In genomic region chr7:27102578-27103442, GRCh38 we compare ENCODE assay signal across 10 cellular contexts. TPM values are rescaled to one million over a fixed set of nuclear protein-coding genes. Genes with fewer than 3 reads are reported as not detected.
DNase-seq lines count a peak whose midpoint lies in the region; ATAC-seq and TF ChIP-seq lines count a peak whose summit lies in the region.
"Had no signal": no experiment of that assay in that cellular context is flagged by ENCODE, and none has a peak within 500 bp of the region (broad histone marks: within the 10 kb centered on the region; RNA-seq: fewer than 3 reads in every experiment).

Gene HOXA2 (minus strand): TSS chr7:27102683. CDS start chr7:27102500, 183 bp downstream.

- no peak for TF ChIP-seq CTCF in progenitor cell of endocrine pancreas (IDR thresholded peaks at IDR 0.05; ENCODE audit: unreplicated experiment)

- no peak for ATAC-seq in GM19397 (IDR thresholded peaks at IDR 0.05; ENCODE audit: unreplicated experiment)

- peak within 1 kb of the TSS; percentile 26 for H3K27ac Mint-ChIP-seq in activated T-helper 1 cell treated with anti-CD3 and anti-CD28 coated beads, Interleukin-12 subunit alpha, Interleukin-12 subunit beta, Interleukin-2, Interleukin-4 antibody, amounts not matched to agents 30 ng/mL and 10 ng/mL and 1 ng/mL, durations not matched to agents 14 hours and 24 hours and 36 hours
- H3K27ac Mint-ChIP-seq in progenitor cell of endocrine pancreas, result peak within 1 kb of the TSS; percentile 96

- DNase-seq in ELF-1 (ENCODE audit: low read depth, low spot score) (peak; percentile 63), hepatic stellate cell (ENCODE audit: low spot score) (peak; percentile 82), progenitor cell of endocrine pancreas (ENCODE audit: low spot score, unreplicated experiment) (no peak), NCI-H2029 treated with DMSO at 0.1 percent for 48 hours (lab: John Stamatoyannopoulos, UW) (no peak), COLO829 (ENCODE audit: low spot score) (no peak), NCI-H2196 (lab: John Stamatoyannopoulos, UW; ENCODE audit: unreplicated experiment) (no peak)
- no peak for DNase-seq in activated T-helper 1 cell treated with anti-CD3 and anti-CD28 coated beads, Interleukin-12 subunit alpha, Interleukin-12 subunit beta, Interleukin-2, Interleukin-4 antibody, amounts not matched to agents 30 ng/mL and 10 ng/mL and 1 ng/mL, durations not matched to agents 14 hours and 24 hours and 36 hours (ENCODE audit: low spot score)
- DNase-seq: amygdala, DMS79 had no signal

- H3K9me3 Mint-ChIP-seq in activated T-helper 1 cell treated with anti-CD3 and anti-CD28 coated beads, Interleukin-12 subunit alpha, Interleukin-12 subunit beta, Interleukin-2, Interleukin-4 antibody, amounts not matched to agents 30 ng/mL and 10 ng/mL and 1 ng/mL, durations not matched to agents 14 hours and 24 hours and 36 hours, result no peaks in the 10 kb centered on the region
- no peaks in the 10 kb centered on the region for H3K9me3 Mint-ChIP-seq in progenitor cell of endocrine pancreas (ENCODE audit: low read depth)

- intact Hi-C loops in activated T-helper 1 cell treated with anti-CD3 and anti-CD28 coated beads, Interleukin-12 subunit alpha, Interleukin-12 subunit beta, Interleukin-2, Interleukin-4 antibody, amounts not matched to agents 30 ng/mL and 10 ng/mL and 1 ng/mL, durations not matched to agents 14 hours and 24 hours and 36 hours (cut with micrococcal nuclease), result no loop called here

- H3K27me3 Mint-ChIP-seq in activated T-helper 1 cell treated with anti-CD3 and anti-CD28 coated beads, Interleukin-12 subunit alpha, Interleukin-12 subunit beta, Interleukin-2, Interleukin-4 antibody, amounts not matched to agents 30 ng/mL and 10 ng/mL and 1 ng/mL, durations not matched to agents 14 hours and 24 hours and 36 hours (ENCODE audit: insufficient read depth), result peaks cover 65% of the 10 kb centered on the region
- H3K27me3 Mint-ChIP-seq in progenitor cell of endocrine pancreas, result no peaks in the 10 kb centered on the region

- peaks cover 3% of the 10 kb centered on the region for H3K36me3 Mint-ChIP-seq in activated T-helper 1 cell treated with anti-CD3 and anti-CD28 coated beads, Interleukin-12 subunit alpha, Interleukin-12 subunit beta, Interleukin-2, Interleukin-4 antibody, amounts not matched to agents 30 ng/mL and 10 ng/mL and 1 ng/mL, durations not matched to agents 14 hours and 24 hours and 36 hours (ENCODE audit: low read depth)
- H3K36me3 Mint-ChIP-seq in progenitor cell of endocrine pancreas (ENCODE audit: insufficient read depth), result peaks cover 22% of the 10 kb centered on the region

- H3K4me1 Mint-ChIP-seq in activated T-helper 1 cell treated with anti-CD3 and anti-CD28 coated beads, Interleukin-12 subunit alpha, Interleukin-12 subunit beta, Interleukin-2, Interleukin-4 antibody, amounts not matched to agents 30 ng/mL and 10 ng/mL and 1 ng/mL, durations not matched to agents 14 hours and 24 hours and 36 hours (ENCODE audit: low read depth), result peaks cover 13% of the 10 kb centered on the region
- peaks cover 76% of the 10 kb centered on the region for H3K4me1 Mint-ChIP-seq in progenitor cell of endocrine pancreas (ENCODE audit: low read depth)

- no peak within 1 kb of the TSS for H3K4me3 Mint-ChIP-seq in activated T-helper 1 cell treated with anti-CD3 and anti-CD28 coated beads, Interleukin-12 subunit alpha, Interleukin-12 subunit beta, Interleukin-2, Interleukin-4 antibody, amounts not matched to agents 30 ng/mL and 10 ng/mL and 1 ng/mL, durations not matched to agents 14 hours and 24 hours and 36 hours
- peak within 1 kb of the TSS; percentile 94 for H3K4me3 Mint-ChIP-seq in progenitor cell of endocrine pancreas (ENCODE audit: low read depth)

RNA-seq across cellular contexts. Expression of gene HOXA2, which starts in this region (rescaled TPM):
- total RNA-seq in activated T-helper 1 cell treated with anti-CD3 and anti-CD28 coated beads, Interleukin-12 subunit alpha, Interleukin-12 subunit beta, Interleukin-2, Interleukin-4 antibody, amounts not matched to agents 30 ng/mL and 10 ng/mL and 1 ng/mL, durations not matched to agents 14 hours and 24 hours and 36 hours, result not detected in 2 replicates
- total RNA-seq in progenitor cell of endocrine pancreas, result 17.9 and 18.6 TPM in 2 replicates

Comparison
In these comparisons a context has a peak if more than half of its experiments do, and no peak if none do; other contexts are left out.
1. RNA of gene HOXA2 (total RNA-seq): 17.9 to 18.6 TPM in progenitor cell of endocrine pancreas; not detected in activated T-helper 1 cell treated with anti-CD3 and anti-CD28 coated beads, Interleukin-12 subunit alpha, Interleukin-12 subunit beta, Interleukin-2, Interleukin-4 antibody, amounts not matched to agents 30 ng/mL and 10 ng/mL and 1 ng/mL, durations not matched to agents 14 hours and 24 hours and 36 hours; every median in the first group is over 10 times any median in the second.
2. DNase-seq: peak in ELF-1 (single experiment) and hepatic stellate cell (single experiment); none in activated T-helper 1 cell treated with anti-CD3 and anti-CD28 coated beads, Interleukin-12 subunit alpha, Interleukin-12 subunit beta, Interleukin-2, Interleukin-4 antibody, amounts not matched to agents 30 ng/mL and 10 ng/mL and 1 ng/mL, durations not matched to agents 14 hours and 24 hours and 36 hours (single experiment), progenitor cell of endocrine pancreas (single experiment), NCI-H2029 treated with DMSO at 0.1 percent for 48 hours (single experiment), COLO829 (single experiment) and NCI-H2196 (single experiment).